14 cellular contexts compared by ENCODE assay signal in genomic region chr22:50400406-50400805, GRCh38. TPM values are rescaled to one million over a fixed set of nuclear protein-coding genes. Genes with fewer than 3 reads are reported as not detected.
DNase-seq lines count a peak whose midpoint lies in the region; ATAC-seq and TF ChIP-seq lines count a peak whose summit lies in the region.
"Had no signal": no experiment of that assay in that cellular context is flagged by ENCODE, and none has a peak within 500 bp of the region (broad histone marks: within the 10 kb centered on the region; RNA-seq: fewer than 3 reads in every experiment).

No MANE protein-coding gene starts in this region.

- no peak for DNase-seq in activated CD4-positive, alpha-beta T cell treated with anti-CD3 and anti-CD28 coated beads for 36 hours
- DNase-seq in activated CD4-positive, alpha-beta T cell treated with anti-CD3 and anti-CD28 coated beads, Interleukin-2, amount 50 U/mL, for 4 hours = no peak
- DNase-seq in activated CD8-positive, alpha-beta T cell treated with anti-CD3 and anti-CD28 coated beads for 36 hours = no peak
- DNase-seq in dedifferentiated amniotic fluid mesenchymal stem cell (ENCODE audit: extremely low spot score) = no peak
- no peak for DNase-seq in retina
- DNase-seq: effector memory CD4-positive, alpha-beta T cell; kidney; NCI-H1105; NCI-H524 treated with DMSO at 0.1 percent for 48 hours; T-helper 9 cell had no signal

- H3K4me1 Mint-ChIP-seq in activated CD4-positive, alpha-beta T cell treated with anti-CD3 and anti-CD28 coated beads for 36 hours = peaks cover 11% of the 10 kb centered on the region
- H3K4me1 Mint-ChIP-seq in activated CD8-positive, alpha-beta T cell treated with anti-CD3 and anti-CD28 coated beads for 36 hours (ENCODE audit: low read depth) = peaks cover 32% of the 10 kb centered on the region
- peaks cover 64% of the 10 kb centered on the region for H3K4me1 Mint-ChIP-seq in stimulated activated memory B cell treated with anti-CD40 and anti-IgM and Interleukin-4, amounts not matched to agents 10 μg/mL and 1 μg/mL and 100 μg/mL, for 72 hours

- intact Hi-C loops in activated CD4-positive, alpha-beta T cell treated with anti-CD3 and anti-CD28 coated beads for 36 hours (cut with DNase I, micrococcal nuclease) = no loop called here
- intact Hi-C loops in activated CD8-positive, alpha-beta T cell treated with anti-CD3 and anti-CD28 coated beads for 36 hours (cut with micrococcal nuclease) = no loop called here

- TF ChIP-seq CTCF in activated CD8-positive, alpha-beta T cell treated with anti-CD3 and anti-CD28 coated beads for 36 hours (IDR thresholded peaks at IDR 0.05) = no peak

- H3K4me3 Mint-ChIP-seq in activated CD4-positive, alpha-beta T cell treated with anti-CD3 and anti-CD28 coated beads for 36 hours = no peak overlapping the region
- no peak overlapping the region for H3K4me3 Mint-ChIP-seq in activated CD8-positive, alpha-beta T cell treated with anti-CD3 and anti-CD28 coated beads for 36 hours
- H3K4me3 Mint-ChIP-seq in stimulated activated memory B cell treated with anti-CD40 and anti-IgM and Interleukin-4, amounts not matched to agents 10 μg/mL and 1 μg/mL and 100 μg/mL, for 72 hours = no peak overlapping the region
- H3K4me3 Mint-ChIP-seq: nephron had no signal

- no peaks in the 10 kb centered on the region for H3K9me3 Mint-ChIP-seq in activated CD4-positive, alpha-beta T cell treated with anti-CD3 and anti-CD28 coated beads for 36 hours (ENCODE audit: low read depth)
- no peaks in the 10 kb centered on the region for H3K9me3 Mint-ChIP-seq in activated CD8-positive, alpha-beta T cell treated with anti-CD3 and anti-CD28 coated beads for 36 hours
- no peaks in the 10 kb centered on the region for H3K9me3 Mint-ChIP-seq in stimulated activated memory B cell treated with anti-CD40 and anti-IgM and Interleukin-4, amounts not matched to agents 10 μg/mL and 1 μg/mL and 100 μg/mL, for 72 hours
- H3K9me3 Mint-ChIP-seq: nephron had no signal

- H3K27me3 Mint-ChIP-seq in activated CD4-positive, alpha-beta T cell treated with anti-CD3 and anti-CD28 coated beads for 36 hours = no peaks in the 10 kb centered on the region
- H3K27me3 Mint-ChIP-seq in activated CD8-positive, alpha-beta T cell treated with anti-CD3 and anti-CD28 coated beads for 36 hours = no peaks in the 10 kb centered on the region
- H3K27me3 Mint-ChIP-seq in stimulated activated memory B cell treated with anti-CD40 and anti-IgM and Interleukin-4, amounts not matched to agents 10 μg/mL and 1 μg/mL and 100 μg/mL, for 72 hours = no peaks in the 10 kb centered on the region

- H3K27ac ChIP-seq in layer of hippocampus (ENCODE audit: low read depth, low read length) = peak overlapping the region; percentile 31

- ATAC-seq in activated CD4-positive, alpha-beta T cell treated with anti-CD3 and anti-CD28 coated beads for 36 hours = no peak
- ATAC-seq in activated CD8-positive, alpha-beta T cell treated with anti-CD3 and anti-CD28 coated beads for 36 hours = no peak
- no peak for ATAC-seq in stimulated activated memory B cell treated with anti-CD40 and anti-IgM and Interleukin-4, amounts not matched to agents 10 μg/mL and 1 μg/mL and 100 μg/mL, for 72 hours
- ATAC-seq in GM18858 (IDR thresholded peaks at IDR 0.05; ENCODE audit: unreplicated experiment) = no peak

- H3K36me3 Mint-ChIP-seq in activated CD4-positive, alpha-beta T cell treated with anti-CD3 and anti-CD28 coated beads for 36 hours (ENCODE audit: low read depth) = peaks cover 19% of the 10 kb centered on the region
- peaks cover 1% of the 10 kb centered on the region for H3K36me3 Mint-ChIP-seq in activated CD8-positive, alpha-beta T cell treated with anti-CD3 and anti-CD28 coated beads for 36 hours (ENCODE audit: low read depth)
- H3K36me3 Mint-ChIP-seq in stimulated activated memory B cell treated with anti-CD40 and anti-IgM and Interleukin-4, amounts not matched to agents 10 μg/mL and 1 μg/mL and 100 μg/mL, for 72 hours = peaks cover 44% of the 10 kb centered on the region

- POLR2A ChIA-PET in activated CD4-positive, alpha-beta T cell treated with anti-CD3 and anti-CD28 coated beads for 36 hours (lab: Charles Lee) = no interaction called here
- POLR2A ChIA-PET in activated CD8-positive, alpha-beta T cell treated with anti-CD3 and anti-CD28 coated beads for 36 hours (lab: Charles Lee) = interaction anchor here (0.8 kb wide), 1 partner anchor 31 kb away, joined by 3 read pairs; no protein-coding TSS in a partner anchor

- CTCF ChIA-PET in activated CD4-positive, alpha-beta T cell treated with anti-CD3 and anti-CD28 coated beads for 36 hours (lab: Charles Lee) = interaction anchor here (0.6 to 2.2 kb wide), 7 partner anchors 11 to 162 kb away, joined by 3 to 10 read pairs (median 3); partner anchors contain the start of gene SYCE3
- CTCF ChIA-PET in activated CD8-positive, alpha-beta T cell treated with anti-CD3 and anti-CD28 coated beads for 36 hours (lab: Charles Lee) = interaction anchor here (0.8 to 2.1 kb wide), 13 partner anchors 13 to 221 kb away, joined by 3 to 8 read pairs (median 5); partner anchors contain the start of genes LMF2, NCAPH2 and SCO2

- peak overlapping the region; percentile 65 for H3K27ac Mint-ChIP-seq in activated CD4-positive, alpha-beta T cell treated with anti-CD3 and anti-CD28 coated beads for 36 hours
- peak overlapping the region; percentile 69 for H3K27ac Mint-ChIP-seq in activated CD8-positive, alpha-beta T cell treated with anti-CD3 and anti-CD28 coated beads for 36 hours
- H3K27ac Mint-ChIP-seq in stimulated activated memory B cell treated with anti-CD40 and anti-IgM and Interleukin-4, amounts not matched to agents 10 μg/mL and 1 μg/mL and 100 μg/mL, for 72 hours = peak overlapping the region; percentile 77

- H3K27me3 ChIP-seq in layer of hippocampus (ENCODE audit: control insufficient read depth, insufficient read depth, low read length) = no peaks in the 10 kb centered on the region

RNA-seq across cellular contexts. Expression of gene PPP6R2, which starts 57.3 kb away (rescaled TPM):
- 10 to 100 TPM; 37.3 to 39.5 TPM for total RNA-seq in activated CD4-positive, alpha-beta T cell treated with anti-CD3 and anti-CD28 coated beads for 36 hours
- 10 to 100 TPM; 44.2 to 44.3 TPM for total RNA-seq in activated CD8-positive, alpha-beta T cell treated with anti-CD3 and anti-CD28 coated beads for 36 hours
